Comparison of ENCODE assay signal across 9 cellular contexts in genomic region chr17:42928714-42929496, GRCh38. TPM values are rescaled to one million over a fixed set of nuclear protein-coding genes. Genes with fewer than 3 reads are reported as not detected.
DNase-seq lines count a peak whose midpoint lies in the region; ATAC-seq, FAIRE-seq and TF ChIP-seq lines count a peak whose summit lies in the region.
"Had no signal": no experiment of that assay in that cellular context is flagged by ENCODE, and none has a peak within 500 bp of the region (broad histone marks: within the 10 kb centered on the region; RNA-seq: fewer than 3 reads in every experiment).

No MANE protein-coding gene starts in this region.

- CTCF ChIA-PET in activated CD4-positive, alpha-beta memory T cell treated with anti-CD3 and anti-CD28 coated beads for 36 hours (lab: Charles Lee), result interaction anchor here (0.6 to 2.8 kb wide), 10 partner anchors 9 to 351 kb away, joined by 3 to 20 read pairs (median 4); partner anchors contain the start of genes BECN1 and PSMC3IP

- H3K9me3 Mint-ChIP-seq in activated CD4-positive, alpha-beta memory T cell treated with anti-CD3 and anti-CD28 coated beads for 36 hours, result no peaks in the 10 kb centered on the region
- H3K9me3 Mint-ChIP-seq: T-cell had no signal

- H3K27ac ChIP-seq in C4-2B, result no peak overlapping the region; the same call in 1 of the 2 replicates
- H3K27ac ChIP-seq in neural cell (ENCODE audit: low read length), result no peak overlapping the region

- H3K4me3 ChIP-seq in neural cell (ENCODE audit: low read length), result no peak overlapping the region

- TF ChIP-seq CTCF in C4-2B (conservative IDR thresholded peaks at IDR 0.05), result peak; percentile 67
- peak; percentile 22 for TF ChIP-seq CTCF in GM20000 (IDR thresholded peaks at IDR 0.05; ENCODE audit: extremely low read depth, missing control alignments)
- TF ChIP-seq CTCF in neural cell (IDR thresholded peaks at IDR 0.05; ENCODE audit: poor library complexity, severe bottlenecking), result peak; percentile 12

- no peak overlapping the region for H3K4me2 ChIP-seq in neural cell (ENCODE audit: low read length)

- POLR2A ChIA-PET in activated CD4-positive, alpha-beta memory T cell treated with anti-CD3 and anti-CD28 coated beads for 36 hours (lab: Charles Lee), result interaction anchor here (0.5 to 1.2 kb wide), 3 partner anchors 20 to 109 kb away, joined by 3 to 5 read pairs (median 3); partner anchors contain the start of gene RPL27

- no peak overlapping the region for H3K9ac ChIP-seq in neural cell (ENCODE audit: low read length)

- H3K9me2 ChIP-seq in neural cell (ENCODE audit: insufficient read depth, low read length), result no peaks in the 10 kb centered on the region

- FAIRE-seq in urothelium cell line (lab: Jason Lieb, UNC), result no peak

- DNase-seq in GM20000 (ENCODE audit: low spot score) (peak; percentile 70), NCI-H1694 (lab: John Stamatoyannopoulos, UW) (peak; percentile 8), fibroblast of gingiva (ENCODE audit: low read depth) (peak; percentile 86), urothelium cell line (ENCODE audit: low spot score) (peak; percentile 69)
- peak; percentile 57 for DNase-seq in activated CD4-positive, alpha-beta memory T cell treated with anti-CD3 and anti-CD28 coated beads for 36 hours

- intact Hi-C loops in activated CD4-positive, alpha-beta memory T cell treated with anti-CD3 and anti-CD28 coated beads for 36 hours (cut with micrococcal nuclease), result loop anchor here (2.0 kb wide), 1 partner anchor 86 kb away; no protein-coding TSS in a partner anchor

- no peaks in the 10 kb centered on the region for H3K36me3 ChIP-seq in neural cell (ENCODE audit: insufficient read depth, low read length)

- peaks cover 8% of the 10 kb centered on the region for H3K4me1 Mint-ChIP-seq in activated CD4-positive, alpha-beta memory T cell treated with anti-CD3 and anti-CD28 coated beads for 36 hours (ENCODE audit: low read depth)

- no peaks in the 10 kb centered on the region for H3K27me3 ChIP-seq in neural cell (ENCODE audit: insufficient read depth, low read depth, low read length)

- no peak for ATAC-seq in GM19023 (IDR thresholded peaks at IDR 0.05; ENCODE audit: unreplicated experiment)

- TF ChIP-seq EP300 in neural cell (conservative IDR thresholded peaks at IDR 0.05; ENCODE audit: poor library complexity, severe bottlenecking), result no peak

- no peaks in the 10 kb centered on the region for H3K9me3 ChIP-seq in neural cell (ENCODE audit: low read length)

- H3K36me3 Mint-ChIP-seq in activated CD4-positive, alpha-beta memory T cell treated with anti-CD3 and anti-CD28 coated beads for 36 hours, result no peaks in the 10 kb centered on the region
- H3K36me3 Mint-ChIP-seq: T-cell had no signal

- no peaks in the 10 kb centered on the region for H3K79me2 ChIP-seq in neural cell (replicated peaks; ENCODE audit: insufficient read depth, low read length)

- no peak overlapping the region for H2AFZ ChIP-seq in neural cell (ENCODE audit: low read depth, low read length)

- no peak for TF ChIP-seq RAD21 in neural cell (conservative IDR thresholded peaks at IDR 0.05)

- no peak overlapping the region for H3K4me3 Mint-ChIP-seq in activated CD4-positive, alpha-beta memory T cell treated with anti-CD3 and anti-CD28 coated beads for 36 hours
- H3K4me3 Mint-ChIP-seq: T-cell had no signal

- peak overlapping the region; percentile 47 for H3K27ac Mint-ChIP-seq in activated CD4-positive, alpha-beta memory T cell treated with anti-CD3 and anti-CD28 coated beads for 36 hours
- H3K27ac Mint-ChIP-seq: T-cell had no signal

- H4K20me1 ChIP-seq in neural cell (ENCODE audit: insufficient read depth), result no peaks in the 10 kb centered on the region

- H3K27me3 Mint-ChIP-seq in activated CD4-positive, alpha-beta memory T cell treated with anti-CD3 and anti-CD28 coated beads for 36 hours, result peaks cover 2% of the 10 kb centered on the region
- H3K27me3 Mint-ChIP-seq: T-cell had no signal

- H3F3A ChIP-seq in neural cell (ENCODE audit: insufficient read depth, low read length, poor library complexity, severe bottlenecking), result no peaks in the 10 kb centered on the region

TF ChIP-seq in neural cell, 6 proteins besides CTCF, POLR2A, EP300 and RAD21:
- no peak for TF ChIP-seq REST (IDR thresholded peaks at IDR 0.05; ENCODE audit: borderline replicate concordance)
- TF ChIP-seq POLR2AphosphoS5 (IDR thresholded peaks at IDR 0.05), result no peak
- no peak for TF ChIP-seq MXI1 (conservative IDR thresholded peaks at IDR 0.05; ENCODE audit: poor library complexity, severe bottlenecking)

RNA-seq across cellular contexts. Expression of gene G6PC1, which starts 28.3 kb away (rescaled TPM):
- total RNA-seq in activated CD4-positive, alpha-beta memory T cell treated with anti-CD3 and anti-CD28 coated beads for 36 hours, result not detected
- not detected in 2 replicates for polyA plus RNA-seq in neural cell
- polyA minus RNA-seq in neural cell, result not detected in 2 replicates

RNA-seq across cellular contexts. Expression of gene AARSD1, which starts 35.3 kb away (rescaled TPM):
- 10 to 100 TPM; 38.7 to 43.1 TPM for total RNA-seq in activated CD4-positive, alpha-beta memory T cell treated with anti-CD3 and anti-CD28 coated beads for 36 hours
- 52.0 and 64.2 TPM in 2 replicates for polyA plus RNA-seq in neural cell
- polyA minus RNA-seq in neural cell, result 17.3 and 23.4 TPM in 2 replicates

RNA-seq across cellular contexts. Expression of gene PTGES3L, which starts 51.0 kb away (rescaled TPM):
- under 1 TPM; 0.53 to 0.64 TPM for total RNA-seq in activated CD4-positive, alpha-beta memory T cell treated with anti-CD3 and anti-CD28 coated beads for 36 hours
- polyA plus RNA-seq in neural cell, result 5.8 and 7.8 TPM in 2 replicates
- polyA minus RNA-seq in neural cell, result 3.2 and 4.4 TPM in 2 replicates

RNA-seq across cellular contexts. Expression of gene RUNDC1, which starts 51.5 kb away (rescaled TPM):
- total RNA-seq in activated CD4-positive, alpha-beta memory T cell treated with anti-CD3 and anti-CD28 coated beads for 36 hours, result 10 to 100 TPM in 1 of 2 experiments, 1 to 10 TPM in 1; 10.0 to 11.5 TPM
- polyA plus RNA-seq in neural cell, result 15.1 and 16.3 TPM in 2 replicates
- polyA minus RNA-seq in neural cell, result 31.1 and 34.8 TPM in 2 replicates

Comparison
In these comparisons a context has a peak if more than half of its experiments do, and no peak if none do; other contexts are left out.
1. CTCF ChIP-seq: peak in every context shown above with its lines; median percentile 67 in C4-2B; 22 in GM20000; 12 in neural cell.
2. DNase-seq: peak in every context shown above with its lines; median percentile 86 in fibroblast of gingiva; 70 in GM20000; 69 in urothelium cell line; 57 in activated CD4-positive, alpha-beta memory T cell treated with anti-CD3 and anti-CD28 coated beads for 36 hours; 8 in NCI-H1694.